In the genomic region with DNA sequence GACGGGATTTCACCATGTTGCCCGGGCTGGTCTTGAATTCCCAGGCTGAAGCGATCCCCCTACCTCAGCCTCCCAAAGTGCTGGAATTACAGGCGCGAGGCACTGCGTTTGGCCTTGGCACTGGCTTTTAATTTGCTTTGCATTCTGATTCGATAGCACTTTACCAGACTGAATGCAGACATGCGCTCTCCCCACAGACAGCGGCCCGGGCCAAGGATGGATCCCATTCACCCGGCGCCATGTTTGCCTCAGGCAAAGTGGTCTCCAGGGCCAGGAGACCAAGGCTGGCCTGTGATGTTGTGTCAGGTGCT, we compare ENCODE assay signal across 14 cellular contexts. TPM values are rescaled to one million over a fixed set of nuclear protein-coding genes. Genes with fewer than 3 reads are reported as not detected.
DNase-seq lines count a peak whose midpoint lies in the region; ATAC-seq and TF ChIP-seq lines count a peak whose summit lies in the region.
"Had no signal": no experiment of that assay in that cellular context is flagged by ENCODE, and none has a peak within 500 bp of the region (broad histone marks: within the 10 kb centered on the region; RNA-seq: fewer than 3 reads in every experiment).

No MANE protein-coding gene starts in this region.

- H3K4me3 ChIP-seq in GM23248 = no peak overlapping the region
- H3K4me3 ChIP-seq in skeletal muscle tissue (ENCODE audit: low read length in 3 of 3) = peak overlapping the region in 1 of 3 donors; percentile 47
- H3K4me3 ChIP-seq in GM23338 = no peak overlapping the region
- H3K4me3 ChIP-seq: BLaER1 treated with 17β-estradiol and CSF1 and Interleukin-3, amounts not matched to agents 10 nM and 100 nM had no signal

- H3K9ac ChIP-seq in GM23248 = no peak overlapping the region
- no peak overlapping the region for H3K9ac ChIP-seq in skeletal muscle tissue (ENCODE audit: low read depth in 1 of 3, low read length in 3 of 3)
- H3K9ac ChIP-seq: BLaER1 treated with 17β-estradiol and CSF1 and Interleukin-3, amounts not matched to agents 10 nM and 100 nM had no signal

- H3K79me2 ChIP-seq in GM23248 (ENCODE audit: insufficient read depth) = peaks cover 35% of the 10 kb centered on the region
- no peaks in the 10 kb centered on the region for H3K79me2 ChIP-seq in GM23338 (replicated peaks; ENCODE audit: insufficient read depth)

- H3F3A ChIP-seq in GM23248 (ENCODE audit: insufficient read depth) = peaks cover 6% of the 10 kb centered on the region
- H3F3A ChIP-seq in GM23338 (replicated peaks; ENCODE audit: low read depth) = no peaks in the 10 kb centered on the region

- TF ChIP-seq CTCF in chondrocyte (IDR thresholded peaks at IDR 0.05) (no peak), GM23338 (conservative IDR thresholded peaks at IDR 0.05; ENCODE audit: low read depth in 2 of 2) (no peak)

- H4K20me1 ChIP-seq in GM23248 (ENCODE audit: insufficient read depth) = no peaks in the 10 kb centered on the region
- no peaks in the 10 kb centered on the region for H4K20me1 ChIP-seq in GM23338 (replicated peaks; ENCODE audit: insufficient read depth)

- H3K27ac ChIP-seq in GM23248 (peak overlapping the region; percentile 96), skeletal muscle tissue (ENCODE audit: low read depth, low read length) (peak overlapping the region; percentile 98), GM23338 (ENCODE audit: low read depth) (no peak overlapping the region)
- H3K27ac ChIP-seq: BLaER1 treated with 17β-estradiol and CSF1 and Interleukin-3, amounts not matched to agents 10 nM and 100 nM had no signal

- no peak overlapping the region for H2AFZ ChIP-seq in GM23248
- H2AFZ ChIP-seq in GM23338 = no peak overlapping the region

- H3K36me3 Mint-ChIP-seq in chondrocyte (ENCODE audit: low read depth) (peaks cover 5% of the 10 kb centered on the region), GM23338 (ENCODE audit: low read depth) (peaks cover 7% of the 10 kb centered on the region; the same call in 2 of the 3 replicates)

- ATAC-seq in GM23338 = no peak

- H3K27me3 ChIP-seq in GM23248 (replicated peaks; ENCODE audit: insufficient read depth) (no peaks in the 10 kb centered on the region), skeletal muscle tissue (ENCODE audit: control insufficient read depth in 3 of 3, insufficient read depth in 3 of 3, low read length in 3 of 3) (no peaks in the 10 kb centered on the region), GM23338 (ENCODE audit: insufficient read depth) (no peaks in the 10 kb centered on the region)
- H3K27me3 ChIP-seq: BLaER1 treated with 17β-estradiol and CSF1 and Interleukin-3, amounts not matched to agents 10 nM and 100 nM had no signal

- DNase-seq in GM23248 (no peak), chondrocyte (ENCODE audit: low spot score) (no peak), mesenteric fat pad (ENCODE audit: low spot score) (peak; percentile 62), DMS53 treated with DMSO at 0.1 percent for 48 hours (lab: John Stamatoyannopoulos, UW; ENCODE audit: unreplicated experiment) (no peak), islet precursor cell (no peak), GM23338 (ENCODE audit: low spot score) (no peak), NCI-H1694 treated with DMSO at 0.1 percent for 48 hours (lab: John Stamatoyannopoulos, UW) (no peak)
- DNase-seq: ACHN; CD4-positive, CD25-positive, alpha-beta regulatory T cell; DMS53; GOT3; H9 had no signal

- H3K4me2 ChIP-seq in GM23248 (ENCODE audit: unreplicated experiment) (no peak overlapping the region), GM23338 (no peak overlapping the region)
- H3K4me2 ChIP-seq: BLaER1 treated with 17β-estradiol and CSF1 and Interleukin-3, amounts not matched to agents 10 nM and 100 nM had no signal

- 97 to 98% methylated on average over 12 of the region's 12 CpGs for WGBS in GM23248 (ENCODE audit: low coverage in 1 of 2, low lambda C conversion rate in 2 of 2, missing lambda C conversion rate in 2 of 2), 2 experiments

- H3K36me3 ChIP-seq in GM23248 (ENCODE audit: low read depth) (no peaks in the 10 kb centered on the region), skeletal muscle tissue (ENCODE audit: control insufficient read depth in 3 of 3, insufficient read depth in 3 of 3, low read length in 3 of 3) (peaks cover 5 to 14% (median 7%) of the 10 kb centered on the region in 3 donors), GM23338 (ENCODE audit: insufficient read depth) (no peaks in the 10 kb centered on the region)

- H3K9me3 ChIP-seq in GM23248 (ENCODE audit: low read depth) = no peaks in the 10 kb centered on the region
- no peaks in the 10 kb centered on the region for H3K9me3 ChIP-seq in skeletal muscle tissue (ENCODE audit: control insufficient read depth in 3 of 3, low read length in 3 of 3)
- H3K9me3 ChIP-seq: BLaER1 treated with 17β-estradiol and CSF1 and Interleukin-3, amounts not matched to agents 10 nM and 100 nM had no signal

- H3K4me3 Mint-ChIP-seq in chondrocyte (ENCODE audit: unreplicated experiment) (no peak overlapping the region), GM23338 (no peak overlapping the region)
- H3K4me3 Mint-ChIP-seq: CD4-positive, CD25-positive, alpha-beta regulatory T cell; H9 had no signal

- H3K9me3 Mint-ChIP-seq in chondrocyte (ENCODE audit: low read depth) = no peaks in the 10 kb centered on the region
- no peaks in the 10 kb centered on the region for H3K9me3 Mint-ChIP-seq in GM23338
- H3K9me3 Mint-ChIP-seq: CD4-positive, CD25-positive, alpha-beta regulatory T cell; H9 had no signal

- H3K27me3 Mint-ChIP-seq in chondrocyte (ENCODE audit: low read depth) (no peaks in the 10 kb centered on the region), GM23338 (ENCODE audit: insufficient read depth, low read depth, poor library complexity) (peaks cover 7% of the 10 kb centered on the region)
- H3K27me3 Mint-ChIP-seq: CD4-positive, CD25-positive, alpha-beta regulatory T cell had no signal

- H3K4me1 ChIP-seq in GM23248 (ENCODE audit: insufficient read depth) (peaks cover 33% of the 10 kb centered on the region), skeletal muscle tissue (ENCODE audit: control insufficient read depth in 3 of 3, insufficient read depth in 3 of 3, low read length in 3 of 3) (peaks cover 82 to 90% (median 83%) of the 10 kb centered on the region in 3 donors), GM23338 (ENCODE audit: insufficient read depth) (no peaks in the 10 kb centered on the region)

- H3K4me1 Mint-ChIP-seq in chondrocyte (ENCODE audit: low read depth) = peaks cover 60% of the 10 kb centered on the region
- H3K4me1 Mint-ChIP-seq in GM23338 = no peaks in the 10 kb centered on the region; the same call in 2 of the 3 replicates
- H3K4me1 Mint-ChIP-seq: H9 had no signal

- in situ Hi-C loops in GM23248 (cut with MboI) = loop anchor here (10.0 kb wide), 1 partner anchor 66 kb away; no protein-coding TSS in a partner anchor

- H3K9me2 ChIP-seq in GM23248 (ENCODE audit: insufficient read depth) (no peaks in the 10 kb centered on the region), GM23338 (ENCODE audit: insufficient read depth) (no peaks in the 10 kb centered on the region)

- peak overlapping the region; percentile 91 for H3K27ac Mint-ChIP-seq in chondrocyte (ENCODE audit: unreplicated experiment)
- no peak overlapping the region for H3K27ac Mint-ChIP-seq in GM23338

TF ChIP-seq in GM23338, 12 proteins besides CTCF, POLR2A, EP300 and RAD21 (continues in another document):
- no peak for TF ChIP-seq JUNB (IDR thresholded peaks at IDR 0.05; ENCODE audit: unreplicated experiment)
- TF ChIP-seq ZNF331 (CRISPR knock-in tag; IDR thresholded peaks at IDR 0.05; ENCODE audit: low read depth) = no peak
- no peak for TF ChIP-seq CREB1 (CRISPR knock-in tag; IDR thresholded peaks at IDR 0.05; ENCODE audit: low read depth)

RNA-seq across cellular contexts. Expression of a gene that starts 41.7 kb away (rescaled TPM):
- 34.7 and 34.8 TPM in 2 replicates for total RNA-seq in GM23248 (2014; rRNA removed; shearing (Covaris generic))
- 36.9 and 37.3 TPM in 2 replicates for polyA plus RNA-seq in GM23248 (2016; fragmentation: Nextera tagmentation; extraction: Ambion mirVana)
- 17.1 to 24.7 TPM (median 20.2 TPM) in 3 replicates for total RNA-seq in chondrocyte
- 34.4 TPM for total RNA-seq in mesenteric fat pad
- total RNA-seq in skeletal muscle tissue = 29.7 TPM
- total RNA-seq in GM23338 (2014; rRNA removed; shearing (Covaris generic)) = 24.7 and 26.6 TPM in 2 replicates
- 26.8 and 27.9 TPM in 2 replicates for polyA plus RNA-seq in GM23338 (2016; fragmentation: Nextera tagmentation; extraction: Ambion mirVana)

RNA-seq across cellular contexts. Expression of a gene that starts 45.5 kb away (rescaled TPM):
- total RNA-seq in GM23248 (2014; rRNA removed; shearing (Covaris generic)) = 18.2 and 29.4 TPM in 2 replicates
- polyA plus RNA-seq in GM23248 (2016; fragmentation: Nextera tagmentation; extraction: Ambion mirVana) = 66.5 and 66.9 TPM in 2 replicates
- total RNA-seq in chondrocyte = 24.3 to 28.1 TPM (median 24.7 TPM) in 3 replicates
- total RNA-seq in mesenteric fat pad = 37.9 TPM
- 20.9 TPM for total RNA-seq in skeletal muscle tissue
- total RNA-seq in GM23338 (2014; rRNA removed; shearing (Covaris generic)) = 38.5 and 40.0 TPM in 2 replicates
- polyA plus RNA-seq in GM23338 (2016; fragmentation: Nextera tagmentation; extraction: Ambion mirVana) = 84.8 and 90.2 TPM in 2 replicates
